ENCODE assay signal across 19 cellular contexts in genomic region chr2:115122701-115123100, GRCh38.
"Had no signal": no experiment of that assay in that cellular context is flagged by ENCODE, and none has a peak within 500 bp of the region (broad histone marks: within the 10 kb centered on the region; RNA-seq: fewer than 3 reads in every experiment).

No MANE protein-coding gene starts in this region.

- FAIRE-seq: colon, endometrium, frontal cortex, islet of Langerhans had no signal

- DNase-seq: activated CD4-positive, alpha-beta T cell treated with anti-CD3 and anti-CD28 coated beads for 1 hour; activated CD4-positive, alpha-beta T cell treated with anti-CD3 and anti-CD28 coated beads, Interleukin-2, amount 50 U/mL, for 1 hour; activated effector memory CD4-positive, alpha-beta T cell treated with anti-CD3 and anti-CD28 coated beads, Interleukin-2, amount 50 U/mL, for 16 hours; activated naive CD4-positive, alpha-beta T cell treated with anti-CD3 and anti-CD28 coated beads for 36 hours; activated naive CD8-positive, alpha-beta T cell treated with anti-CD3 and anti-CD28 coated beads, Interleukin-2, amount 10 ng/mL, durations not matched to agents 7 days and 5 days; dermis blood vessel endothelial cell; effector CD4-positive, alpha-beta T cell; left cardiac atrium; mammary epithelial cell; naive B cell; nephron progenitor cell; right lobe of liver; stimulated activated CD4-positive, alpha-beta T cell treated with anti-CD3 and anti-CD28 coated beads, Interleukin-12 subunit alpha, Interleukin-12 subunit beta, amount 100 ng/mL, for 4 hours; stimulated activated CD4-positive, alpha-beta T cell treated with anti-CD3 and anti-CD28 coated beads, Interleukin-4, amount 100 ng/mL, for 1 hour; stimulated activated naive CD8-positive, alpha-beta T cell treated with anti-CD3 and anti-CD28 coated beads, Interleukin-15, Interleukin-2, amounts not matched to agents 100 U/mL and 50 U/mL, for 24 hours had no signal
